28 cellular contexts compared by ENCODE assay signal in genomic region chr16:68385371-68385770, GRCh38.
A peak's percentile ranks its signal among the peaks of the same experiment; 100 is the strongest.
DNase-seq lines count a peak whose midpoint lies in the region; ATAC-seq and TF ChIP-seq lines count a peak whose summit lies in the region.
"Had no signal": no experiment of that assay in that cellular context is flagged by ENCODE, and none has a peak within 500 bp of the region (broad histone marks: within the 10 kb centered on the region; RNA-seq: fewer than 3 reads in every experiment).

No MANE protein-coding gene starts in this region.

- POLR2A ChIA-PET in HEK293T (lab: Yijun Ruan, JAX), result no interaction called here

- peak overlapping the region; percentile 59 to 67 for H3K4me3 ChIP-seq in mucosa of rectum (ENCODE audit: low read length in 2 of 2)
- H3K4me3 ChIP-seq in vagina, result no peak overlapping the region
- H3K4me3 ChIP-seq: esophagus muscularis mucosa, heart right ventricle, lower lobe of right lung, SK-N-MC had no signal

- peak overlapping the region in 1 of 2 donors; percentile 74 for H3K9ac ChIP-seq in mucosa of rectum (ENCODE audit: low read depth in 1 of 2, low read length in 2 of 2)

- DNase-seq in NOMO-1 (lab: John Stamatoyannopoulos, UW; ENCODE audit: unreplicated experiment in 2 of 2), result peak; percentile 23 to 34
- no peak for DNase-seq in NOMO-1 treated with dmso at 0.1 percent for 144 hours (lab: John Stamatoyannopoulos, UW; ENCODE audit: unreplicated experiment)
- DNase-seq in OCI-M1 (lab: John Stamatoyannopoulos, UW), result peak; percentile 12
- DNase-seq in amniotic stem cell (lab: John Stamatoyannopoulos, UW), result no peak
- DNase-seq in vagina (ENCODE audit: extremely low spot score in 2 of 2), result no peak
- DNase-seq in HEK293T (ENCODE audit: extremely low spot score), result no peak
- DNase-seq: activated CD4-positive, alpha-beta T cell treated with anti-CD3 and anti-CD28 coated beads for 48 hours; activated gamma-delta T cell; activated T-cell treated with anti-CD3 and anti-CD28 coated beads, Interleukin-2, amount 50 U/mL, for 24 hours; caudate nucleus; CD4-positive, alpha-beta memory T cell; foreskin keratinocyte; heart right ventricle; KG1; NCI-H1092; NCI-H187 treated with DMSO at 0.1 percent for 48 hours; NCI-H526; right cardiac atrium; stimulated activated CD4-positive, alpha-beta T cell treated with anti-CD3 and anti-CD28 coated beads, Interleukin-12 subunit alpha, Interleukin-12 subunit beta, amount 100 ng/mL, for 4 hours; stimulated activated CD4-positive, alpha-beta T cell treated with anti-CD3 and anti-CD28 coated beads, Interleukin-4, amount 100 ng/mL, for 1 hour; substantia nigra; WERI-Rb-1 had no signal

- peaks cover 3 to 9% of the 10 kb centered on the region in 2 donors for H3K36me3 ChIP-seq in mucosa of rectum (ENCODE audit: control insufficient read depth in 2 of 2, insufficient read depth in 2 of 2, low read length in 2 of 2)
- no peaks in the 10 kb centered on the region for H3K36me3 ChIP-seq in vagina
- H3K36me3 ChIP-seq: esophagus muscularis mucosa, heart right ventricle, lower lobe of right lung, WERI-Rb-1 had no signal

- ATAC-seq in GM18858 (IDR thresholded peaks at IDR 0.05; ENCODE audit: unreplicated experiment), result no peak
- ATAC-seq: foreskin keratinocyte, heart right ventricle, lower lobe of right lung, right cardiac atrium had no signal

- H3K4me1 ChIP-seq in mucosa of rectum (ENCODE audit: control insufficient read depth in 2 of 2, insufficient read depth in 2 of 2, low read length in 2 of 2) (peaks cover 49 to 58% of the 10 kb centered on the region in 2 donors), vagina (no peaks in the 10 kb centered on the region)
- H3K4me1 ChIP-seq: esophagus muscularis mucosa, foreskin keratinocyte, heart right ventricle, lower lobe of right lung had no signal

- TF ChIP-seq CTCF in vagina (IDR thresholded peaks at IDR 0.05), result no peak

- no peak for TF ChIP-seq POLR2A in vagina (IDR thresholded peaks at IDR 0.05)

- H3K9me3 ChIP-seq in mucosa of rectum (ENCODE audit: control insufficient read depth in 2 of 2, low read length in 2 of 2), result no peaks in the 10 kb centered on the region
- H3K9me3 ChIP-seq in vagina, result no peaks in the 10 kb centered on the region
- H3K9me3 ChIP-seq: esophagus muscularis mucosa, heart right ventricle, lower lobe of right lung had no signal

- H3K27ac ChIP-seq in mucosa of rectum (ENCODE audit: low read depth in 2 of 2, low read length in 2 of 2), result peak overlapping the region; percentile 97 to 100
- no peak overlapping the region for H3K27ac ChIP-seq in vagina
- H3K27ac ChIP-seq: 22Rv1, esophagus muscularis mucosa, foreskin keratinocyte, heart right ventricle, lower lobe of right lung, SK-N-MC, WERI-Rb-1 had no signal

- CTCF ChIA-PET in HEK293T (lab: Yijun Ruan, JAX), result no interaction called here

- intact Hi-C loops in vagina (cut with DNase I), result no loop called here

- H3K27me3 ChIP-seq in mucosa of rectum (ENCODE audit: control insufficient read depth in 2 of 2, insufficient read depth in 2 of 2, low read length in 2 of 2) (no peaks in the 10 kb centered on the region), vagina (no peaks in the 10 kb centered on the region)
- H3K27me3 ChIP-seq: esophagus muscularis mucosa had no signal

TF ChIP-seq in HEK293T, 16 proteins besides CTCF, POLR2A, EP300 and RAD21:
- no peak for TF ChIP-seq HDGF (IDR thresholded peaks at IDR 0.05; ENCODE audit: borderline replicate concordance)

Comparison
In these comparisons a context has a peak if more than half of its experiments do, and no peak if none do; other contexts are left out.
1. DNase-seq: peak in NOMO-1 (2 of 2) and OCI-M1 (single experiment); none in NOMO-1 treated with dmso at 0.1 percent for 144 hours (single experiment), amniotic stem cell (single experiment), vagina (0 of 2) and HEK293T (single experiment).
2. H3K4me3 ChIP-seq: peak in mucosa of rectum (2 of 2); none in vagina (0 of 2).